Comparison of ENCODE assay signal across 8 cellular contexts in genomic region chr20:54163402-54163801, GRCh38. TPM values are rescaled to one million over a fixed set of nuclear protein-coding genes. Genes with fewer than 3 reads are reported as not detected.
"Had no signal": no experiment of that assay in that cellular context is flagged by ENCODE, and none has a peak within 500 bp of the region (broad histone marks: within the 10 kb centered on the region; RNA-seq: fewer than 3 reads in every experiment).

No MANE protein-coding gene starts in this region.

- FAIRE-seq: G401.6, GM12878, GM12891, GM12892, GM18507, GM19239 had no signal

- ATAC-seq: GM12878 had no signal

- H3K4me3 ChIP-seq: GM12878 had no signal

- DNase-seq: GDM1, GF-D8 had no signal

RNA-seq across cellular contexts. Expression of gene CYP24A1, which starts 10.4 kb away (rescaled TPM):
- polyA plus RNA-seq: GM12878 had no signal
